In genomic region chr10:49550563-49550962, GRCh38 we compare ENCODE assay signal across 18 cellular contexts. TPM values are rescaled to one million over a fixed set of nuclear protein-coding genes. Genes with fewer than 3 reads are reported as not detected.
DNase-seq lines count a peak whose midpoint lies in the region; ATAC-seq, FAIRE-seq and TF ChIP-seq lines count a peak whose summit lies in the region.
"Had no signal": no experiment of that assay in that cellular context is flagged by ENCODE, and none has a peak within 500 bp of the region (broad histone marks: within the 10 kb centered on the region; RNA-seq: fewer than 3 reads in every experiment).

No MANE protein-coding gene starts in this region.

- TF ChIP-seq CTCF in ascending aorta (IDR thresholded peaks at IDR 0.05) (no peak), BE2C (IDR thresholded peaks at IDR 0.05; ENCODE audit: low read depth, low read length) (no peak)

- intact Hi-C loops in ascending aorta (cut with DNase I) = no loop called here

- peak overlapping the region; percentile 58 to 68 for H3K27ac ChIP-seq in ascending aorta
- H3K27ac ChIP-seq: esophagus squamous epithelium, testis had no signal

- H3K9me3 ChIP-seq in ascending aorta = no peaks in the 10 kb centered on the region
- H3K9me3 ChIP-seq in BE2C = no peaks in the 10 kb centered on the region
- H3K9me3 ChIP-seq: esophagus squamous epithelium, testis had no signal

- FAIRE-seq in HTR-8/SVneo (lab: Jason Lieb, UNC) = peak; percentile 63
- FAIRE-seq: A549 had no signal

- H3K4me1 ChIP-seq in ascending aorta (peaks cover 0 to 35% of the 10 kb centered on the region in 2 donors), BE2C (no peaks in the 10 kb centered on the region)
- H3K4me1 ChIP-seq: A549, testis had no signal

- DNase-seq in A172 (ENCODE audit: low spot score) = peak; percentile 80
- DNase-seq in HTR-8/SVneo (ENCODE audit: insufficient read length, low spot score) = no peak
- DNase-seq in ascending aorta (ENCODE audit: low spot score in 2 of 2) = no peak
- peak; percentile 82 for DNase-seq in iris pigment epithelial cell (ENCODE audit: low read depth)
- no peak for DNase-seq in HUDEP-2 (lab: John Stamatoyannopoulos, UW; ENCODE audit: unreplicated experiment in 76 of 76)
- no peak for DNase-seq in BE2C
- no peak for DNase-seq in NCI-H1930 (lab: John Stamatoyannopoulos, UW)
- DNase-seq: activated CD4-positive, alpha-beta T cell treated with anti-CD3 and anti-CD28 coated beads for 1 hour; DMS153; esophagus squamous epithelium; MM.1S; NCI-H345; SHP77 treated with DMSO at 0.1 percent for 48 hours; testis had no signal

- H3K27me3 ChIP-seq in ascending aorta (no peaks in the 10 kb centered on the region), BE2C (no peaks in the 10 kb centered on the region)
- H3K27me3 ChIP-seq: esophagus squamous epithelium, testis had no signal

- no peak for ATAC-seq in HG03175 (IDR thresholded peaks at IDR 0.05; ENCODE audit: unreplicated experiment)
- ATAC-seq: A549; activated T-helper 17 cell treated with anti-CD3 and anti-CD28 coated beads, Interleukin-2, amount 50 U/mL, for 72 hours; sciatic nerve had no signal

- no peaks in the 10 kb centered on the region for H3K36me3 ChIP-seq in ascending aorta
- H3K36me3 ChIP-seq in BE2C = no peaks in the 10 kb centered on the region
- H3K36me3 ChIP-seq: esophagus squamous epithelium had no signal

- H3K4me3 ChIP-seq in ascending aorta (no peak overlapping the region), BE2C (ENCODE audit: low read depth, low read length) (no peak overlapping the region)
- H3K4me3 ChIP-seq: A549, esophagus squamous epithelium, testis had no signal

RNA-seq across cellular contexts. Expression of gene ERCC6, which starts 11.6 kb away (rescaled TPM):
- total RNA-seq in A172 (2014; rRNA removed; shearing (Covaris generic)) = 4.0 and 5.2 TPM in 2 replicates
- total RNA-seq in ascending aorta = 16.2 TPM
- 6.1 TPM for polyA plus RNA-seq in BE2C (2012; ENCODE audit: insufficient read depth, insufficient read length, low read depth)

RNA-seq across cellular contexts. Expression of gene SLC18A3, which starts 59.5 kb away (rescaled TPM):
- total RNA-seq in A172 (2014; rRNA removed; shearing (Covaris generic)) = not detected in 2 replicates
- total RNA-seq in ascending aorta = not detected
- polyA plus RNA-seq in BE2C (2012; ENCODE audit: insufficient read depth, insufficient read length, low read depth) = 16.5 TPM
- total RNA-seq: activated T-helper 17 cell treated with anti-CD3 and anti-CD28 coated beads, Interleukin-2, amount 50 U/mL, for 72 hours; esophagus squamous epithelium; sciatic nerve; testis had no signal
- polyA plus RNA-seq: A549 had no signal

Comparison
In these comparisons a context has a peak if more than half of its experiments do, and no peak if none do; other contexts are left out.
1. DNase-seq: peak in A172 (single experiment) and iris pigment epithelial cell (single experiment); none in HTR-8/SVneo (single experiment), ascending aorta (0 of 2), HUDEP-2 (0 of 76), BE2C (single experiment) and NCI-H1930 (0 of 2).